1 cellular context compared by ENCODE assay signal in the genomic region with DNA sequence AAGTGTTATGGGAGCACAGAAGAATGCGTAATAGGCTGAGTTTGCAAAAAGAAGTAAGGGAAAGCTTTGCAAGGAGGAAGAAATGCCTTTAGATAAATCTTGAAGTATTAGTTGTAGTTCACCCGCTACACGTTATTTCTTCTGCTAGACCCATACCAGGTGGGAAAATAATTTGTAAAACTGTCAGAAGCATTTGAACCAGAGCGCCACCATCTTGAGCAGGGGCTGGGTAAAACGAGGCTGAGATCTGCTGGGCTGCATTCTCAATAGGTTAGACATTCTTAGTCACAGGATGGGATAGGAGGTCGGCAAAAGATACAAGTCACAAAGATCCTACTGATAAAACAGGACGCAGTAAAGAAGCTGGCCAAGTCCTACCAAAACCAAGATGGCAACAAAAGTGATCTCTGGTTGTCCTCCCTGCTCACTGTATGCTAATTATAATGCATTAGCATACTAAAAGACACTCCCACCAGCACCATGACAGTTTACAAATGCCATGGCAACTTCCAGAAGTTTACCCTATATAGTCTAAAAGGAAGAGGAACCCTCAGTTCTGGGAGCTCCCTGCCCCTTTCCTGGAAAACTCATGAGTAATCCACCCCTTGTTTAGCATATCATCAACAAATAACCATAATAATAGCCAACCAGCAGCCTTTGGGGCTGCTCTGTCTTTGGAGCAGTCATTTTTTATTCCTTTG.
TF ChIP-seq lines count a peak whose summit lies in the region.

No MANE protein-coding gene starts in this region.

TF ChIP-seq in K562, 482 proteins besides CTCF, POLR2A, EP300 and RAD21 (continued from another document and continues in another):
- TF ChIP-seq, protein P1, sequence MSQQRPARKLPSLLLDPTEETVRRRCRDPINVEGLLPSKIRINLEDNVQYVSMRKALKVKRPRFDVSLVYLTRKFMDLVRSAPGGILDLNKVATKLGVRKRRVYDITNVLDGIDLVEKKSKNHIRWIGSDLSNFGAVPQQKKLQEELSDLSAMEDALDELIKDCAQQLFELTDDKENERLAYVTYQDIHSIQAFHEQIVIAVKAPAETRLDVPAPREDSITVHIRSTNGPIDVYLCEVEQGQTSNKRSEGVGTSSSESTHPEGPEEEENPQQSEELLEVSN (IDR thresholded peaks at IDR 0.05; ENCODE audit: borderline replicate concordance in 1 of 2, extremely low read depth in 1 of 2, insufficient read depth in 1 of 2, insufficient read length in 1 of 2, low read depth in 1 of 2, low read length in 1 of 2, poor library complexity in 1 of 2, severe bottlenecking in 1 of 2): no peak
- TF ChIP-seq, protein P2, sequence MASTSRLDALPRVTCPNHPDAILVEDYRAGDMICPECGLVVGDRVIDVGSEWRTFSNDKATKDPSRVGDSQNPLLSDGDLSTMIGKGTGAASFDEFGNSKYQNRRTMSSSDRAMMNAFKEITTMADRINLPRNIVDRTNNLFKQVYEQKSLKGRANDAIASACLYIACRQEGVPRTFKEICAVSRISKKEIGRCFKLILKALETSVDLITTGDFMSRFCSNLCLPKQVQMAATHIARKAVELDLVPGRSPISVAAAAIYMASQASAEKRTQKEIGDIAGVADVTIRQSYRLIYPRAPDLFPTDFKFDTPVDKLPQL (IDR thresholded peaks at IDR 0.05; ENCODE audit: extremely low read depth, insufficient read length): no peak
- TF ChIP-seq PRMT5 (CRISPR knock-in tag; IDR thresholded peaks at IDR 0.05) (no peak), ATF1 (CRISPR knock-in tag; IDR thresholded peaks at IDR 0.05) (no peak), ATF1 (tag; IDR thresholded peaks at IDR 0.05) (peak; percentile 28; the same call in 1 of the 2 replicates), CHD2 (IDR thresholded peaks at IDR 0.05; ENCODE audit: low read depth, low read length) (no peak), THRAP3 (IDR thresholded peaks at IDR 0.05; ENCODE audit: borderline replicate concordance) (no peak), FOXK1 (CRISPR knock-in tag; IDR thresholded peaks at IDR 0.05; ENCODE audit: borderline replicate concordance) (no peak), ZNF699 (CRISPR knock-in tag; IDR thresholded peaks at IDR 0.05; ENCODE audit: insufficient replicate concordance) (no peak), BHLHE40 (IDR thresholded peaks at IDR 0.05; ENCODE audit: low read length) (no peak), FIP1L1 (IDR thresholded peaks at IDR 0.05; ENCODE audit: low read depth, low read length, poor library complexity, severe bottlenecking) (no peak), RBM17 (IDR thresholded peaks at IDR 0.05; ENCODE audit: borderline replicate concordance, low read depth, low read length) (no peak), ZNF316 (IDR thresholded peaks at IDR 0.05) (peak; percentile 56; the same call in 1 of the 2 replicates), KAT2B (IDR thresholded peaks at IDR 0.05; ENCODE audit: low read depth, low read length) (no peak), ZNF253 (CRISPR knock-in tag; conservative IDR thresholded peaks at IDR 0.05) (peak; percentile 77), ZKSCAN3 (CRISPR knock-in tag; IDR thresholded peaks at IDR 0.05) (0 out of 2 replicates have a peak, but pooled peaks have one; percentile 24), DDX20 (tag; IDR thresholded peaks at IDR 0.05; ENCODE audit: low read depth) (peak; percentile 97), HNRNPLL (IDR thresholded peaks at IDR 0.05; ENCODE audit: low read depth, low read length, poor library complexity, severe bottlenecking) (no peak), ZNF274 (IDR thresholded peaks at IDR 0.05; ENCODE audit: borderline replicate concordance, low read depth, low read length) (no peak), HDAC1 (IDR thresholded peaks at IDR 0.05) (no peak), IFI16 (CRISPR knock-in tag; IDR thresholded peaks at IDR 0.05) (no peak), MCM2 (IDR thresholded peaks at IDR 0.05; ENCODE audit: low read depth) (no peak), HDAC2 (IDR thresholded peaks at IDR 0.05) (no peak), TCFL5 (CRISPR knock-in tag; conservative IDR thresholded peaks at IDR 0.05) (peak; percentile 38; the same call in 1 of the 2 replicates), ZNF408 (CRISPR knock-in tag; IDR thresholded peaks at IDR 0.05; ENCODE audit: low read depth) (no peak), ZNF184 (CRISPR knock-in tag; IDR thresholded peaks at IDR 0.05) (no peak), ELF2 (CRISPR knock-in tag; IDR thresholded peaks at IDR 0.05) (no peak), TBL1XR1 (IDR thresholded peaks at IDR 0.05; ENCODE audit: low read length in 2 of 2) (no peak), GTF2A2 (tag; IDR thresholded peaks at IDR 0.05) (peak; percentile 88), NONO (IDR thresholded peaks at IDR 0.05; ENCODE audit: low read depth in 2 of 2, low read length in 1 of 2) (no peak), BRCA1 (IDR thresholded peaks at IDR 0.05) (no peak), BRCA1 (CRISPR knock-in tag; IDR thresholded peaks at IDR 0.05) (no peak), MTA2 (IDR thresholded peaks at IDR 0.05; ENCODE audit: low read depth) (no peak), SPI1 (IDR thresholded peaks at IDR 0.05; ENCODE audit: borderline replicate concordance, low read depth, low read length) (no peak), XRCC5 (IDR thresholded peaks at IDR 0.05; ENCODE audit: low read depth, low read length) (no peak), HMG20A (CRISPR knock-in tag; conservative IDR thresholded peaks at IDR 0.05) (no peak; the same call in 1 of the 2 replicates), CBX1 (IDR thresholded peaks at IDR 0.05; ENCODE audit: low read depth) (no peak), PHB2 (IDR thresholded peaks at IDR 0.05; ENCODE audit: low read depth) (no peak), ZNF134 (CRISPR knock-in tag; conservative IDR thresholded peaks at IDR 0.05) (peak; percentile 82)
- TF ChIP-seq, protein P3, sequence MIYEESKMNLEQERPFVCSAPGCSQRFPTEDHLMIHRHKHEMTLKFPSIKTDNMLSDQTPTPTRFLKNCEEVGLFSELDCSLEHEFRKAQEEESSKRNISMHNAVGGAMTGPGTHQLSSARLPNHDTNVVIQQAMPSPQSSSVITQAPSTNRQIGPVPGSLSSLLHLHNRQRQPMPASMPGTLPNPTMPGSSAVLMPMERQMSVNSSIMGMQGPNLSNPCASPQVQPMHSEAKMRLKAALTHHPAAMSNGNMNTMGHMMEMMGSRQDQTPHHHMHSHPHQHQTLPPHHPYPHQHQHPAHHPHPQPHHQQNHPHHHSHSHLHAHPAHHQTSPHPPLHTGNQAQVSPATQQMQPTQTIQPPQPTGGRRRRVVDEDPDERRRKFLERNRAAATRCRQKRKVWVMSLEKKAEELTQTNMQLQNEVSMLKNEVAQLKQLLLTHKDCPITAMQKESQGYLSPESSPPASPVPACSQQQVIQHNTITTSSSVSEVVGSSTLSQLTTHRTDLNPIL (CRISPR knock-in tag; IDR thresholded peaks at IDR 0.05): 0 out of 2 replicates have a peak, but pooled peaks have one; percentile 43
- TF ChIP-seq, protein P4, sequence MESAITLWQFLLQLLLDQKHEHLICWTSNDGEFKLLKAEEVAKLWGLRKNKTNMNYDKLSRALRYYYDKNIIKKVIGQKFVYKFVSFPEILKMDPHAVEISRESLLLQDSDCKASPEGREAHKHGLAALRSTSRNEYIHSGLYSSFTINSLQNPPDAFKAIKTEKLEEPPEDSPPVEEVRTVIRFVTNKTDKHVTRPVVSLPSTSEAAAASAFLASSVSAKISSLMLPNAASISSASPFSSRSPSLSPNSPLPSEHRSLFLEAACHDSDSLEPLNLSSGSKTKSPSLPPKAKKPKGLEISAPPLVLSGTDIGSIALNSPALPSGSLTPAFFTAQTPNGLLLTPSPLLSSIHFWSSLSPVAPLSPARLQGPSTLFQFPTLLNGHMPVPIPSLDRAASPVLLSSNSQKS (CRISPR knock-in tag; IDR thresholded peaks at IDR 0.05): peak; percentile 74; the same call in 1 of the 2 replicates
- TF ChIP-seq, protein P5, sequence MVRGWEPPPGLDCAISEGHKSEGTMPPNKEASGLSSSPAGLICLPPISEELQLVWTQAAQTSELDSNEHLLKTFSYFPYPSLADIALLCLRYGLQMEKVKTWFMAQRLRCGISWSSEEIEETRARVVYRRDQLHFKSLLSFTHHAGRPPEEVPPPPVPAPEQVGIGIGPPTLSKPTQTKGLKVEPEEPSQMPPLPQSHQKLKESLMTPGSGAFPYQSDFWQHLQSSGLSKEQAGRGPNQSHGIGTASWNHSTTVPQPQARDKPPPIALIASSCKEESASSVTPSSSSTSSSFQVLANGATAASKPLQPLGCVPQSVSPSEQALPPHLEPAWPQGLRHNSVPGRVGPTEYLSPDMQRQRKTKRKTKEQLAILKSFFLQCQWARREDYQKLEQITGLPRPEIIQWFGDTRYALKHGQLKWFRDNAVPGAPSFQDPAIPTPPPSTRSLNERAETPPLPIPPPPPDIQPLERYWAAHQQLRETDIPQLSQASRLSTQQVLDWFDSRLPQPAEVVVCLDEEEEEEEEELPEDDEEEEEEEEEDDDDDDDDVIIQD (CRISPR knock-in tag; IDR thresholded peaks at IDR 0.05): no peak
- TF ChIP-seq, protein P6, sequence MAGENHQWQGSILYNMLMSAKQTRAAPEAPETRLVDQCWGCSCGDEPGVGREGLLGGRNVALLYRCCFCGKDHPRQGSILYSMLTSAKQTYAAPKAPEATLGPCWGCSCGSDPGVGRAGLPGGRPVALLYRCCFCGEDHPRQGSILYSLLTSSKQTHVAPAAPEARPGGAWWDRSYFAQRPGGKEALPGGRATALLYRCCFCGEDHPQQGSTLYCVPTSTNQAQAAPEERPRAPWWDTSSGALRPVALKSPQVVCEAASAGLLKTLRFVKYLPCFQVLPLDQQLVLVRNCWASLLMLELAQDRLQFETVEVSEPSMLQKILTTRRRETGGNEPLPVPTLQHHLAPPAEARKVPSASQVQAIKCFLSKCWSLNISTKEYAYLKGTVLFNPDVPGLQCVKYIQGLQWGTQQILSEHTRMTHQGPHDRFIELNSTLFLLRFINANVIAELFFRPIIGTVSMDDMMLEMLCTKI (IDR thresholded peaks at IDR 0.05; ENCODE audit: partially characterized antibody): no peak
- TF ChIP-seq, protein P7, sequence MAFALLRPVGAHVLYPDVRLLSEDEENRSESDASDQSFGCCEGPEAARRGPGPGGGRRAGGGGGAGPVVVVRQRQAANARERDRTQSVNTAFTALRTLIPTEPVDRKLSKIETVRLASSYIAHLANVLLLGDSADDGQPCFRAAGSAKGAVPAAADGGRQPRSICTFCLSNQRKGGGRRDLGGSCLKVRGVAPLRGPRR (CRISPR knock-in tag; IDR thresholded peaks at IDR 0.05): no peak
- TF ChIP-seq, protein P8, sequence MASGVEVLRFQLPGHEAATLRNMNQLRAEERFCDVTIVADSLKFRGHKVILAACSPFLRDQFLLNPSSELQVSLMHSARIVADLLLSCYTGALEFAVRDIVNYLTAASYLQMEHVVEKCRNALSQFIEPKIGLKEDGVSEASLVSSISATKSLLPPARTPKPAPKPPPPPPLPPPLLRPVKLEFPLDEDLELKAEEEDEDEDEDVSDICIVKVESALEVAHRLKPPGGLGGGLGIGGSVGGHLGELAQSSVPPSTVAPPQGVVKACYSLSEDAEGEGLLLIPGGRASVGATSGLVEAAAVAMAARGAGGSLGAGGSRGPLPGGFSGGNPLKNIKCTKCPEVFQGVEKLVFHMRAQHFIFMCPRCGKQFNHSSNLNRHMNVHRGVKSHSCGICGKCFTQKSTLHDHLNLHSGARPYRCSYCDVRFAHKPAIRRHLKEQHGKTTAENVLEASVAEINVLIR (CRISPR knock-in tag; IDR thresholded peaks at IDR 0.05): peak; percentile 85
- TF ChIP-seq, protein P9, sequence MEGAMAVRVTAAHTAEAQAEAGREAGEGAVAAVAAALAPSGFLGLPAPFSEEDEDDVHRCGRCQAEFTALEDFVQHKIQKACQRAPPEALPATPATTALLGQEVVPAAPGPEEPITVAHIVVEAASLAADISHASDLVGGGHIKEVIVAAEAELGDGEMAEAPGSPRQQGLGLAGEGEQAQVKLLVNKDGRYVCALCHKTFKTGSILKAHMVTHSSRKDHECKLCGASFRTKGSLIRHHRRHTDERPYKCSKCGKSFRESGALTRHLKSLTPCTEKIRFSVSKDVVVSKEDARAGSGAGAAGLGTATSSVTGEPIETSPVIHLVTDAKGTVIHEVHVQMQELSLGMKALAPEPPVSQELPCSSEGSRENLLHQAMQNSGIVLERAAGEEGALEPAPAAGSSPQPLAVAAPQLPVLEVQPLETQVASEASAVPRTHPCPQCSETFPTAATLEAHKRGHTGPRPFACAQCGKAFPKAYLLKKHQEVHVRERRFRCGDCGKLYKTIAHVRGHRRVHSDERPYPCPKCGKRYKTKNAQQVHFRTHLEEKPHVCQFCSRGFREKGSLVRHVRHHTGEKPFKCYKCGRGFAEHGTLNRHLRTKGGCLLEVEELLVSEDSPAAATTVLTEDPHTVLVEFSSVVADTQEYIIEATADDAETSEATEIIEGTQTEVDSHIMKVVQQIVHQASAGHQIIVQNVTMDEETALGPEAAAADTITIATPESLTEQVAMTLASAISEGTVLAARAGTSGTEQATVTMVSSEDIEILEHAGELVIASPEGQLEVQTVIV (CRISPR knock-in tag; IDR thresholded peaks at IDR 0.05; ENCODE audit: borderline replicate concordance): no peak
- TF ChIP-seq, protein P10, sequence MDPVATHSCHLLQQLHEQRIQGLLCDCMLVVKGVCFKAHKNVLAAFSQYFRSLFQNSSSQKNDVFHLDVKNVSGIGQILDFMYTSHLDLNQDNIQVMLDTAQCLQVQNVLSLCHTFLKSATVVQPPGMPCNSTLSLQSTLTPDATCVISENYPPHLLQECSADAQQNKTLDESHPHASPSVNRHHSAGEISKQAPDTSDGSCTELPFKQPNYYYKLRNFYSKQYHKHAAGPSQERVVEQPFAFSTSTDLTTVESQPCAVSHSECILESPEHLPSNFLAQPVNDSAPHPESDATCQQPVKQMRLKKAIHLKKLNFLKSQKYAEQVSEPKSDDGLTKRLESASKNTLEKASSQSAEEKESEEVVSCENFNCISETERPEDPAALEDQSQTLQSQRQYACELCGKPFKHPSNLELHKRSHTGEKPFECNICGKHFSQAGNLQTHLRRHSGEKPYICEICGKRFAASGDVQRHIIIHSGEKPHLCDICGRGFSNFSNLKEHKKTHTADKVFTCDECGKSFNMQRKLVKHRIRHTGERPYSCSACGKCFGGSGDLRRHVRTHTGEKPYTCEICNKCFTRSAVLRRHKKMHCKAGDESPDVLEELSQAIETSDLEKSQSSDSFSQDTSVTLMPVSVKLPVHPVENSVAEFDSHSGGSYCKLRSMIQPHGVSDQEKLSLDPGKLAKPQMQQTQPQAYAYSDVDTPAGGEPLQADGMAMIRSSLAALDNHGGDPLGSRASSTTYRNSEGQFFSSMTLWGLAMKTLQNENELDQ (CRISPR knock-in tag; IDR thresholded peaks at IDR 0.05; ENCODE audit: borderline replicate concordance): no peak
- TF ChIP-seq, protein P11, sequence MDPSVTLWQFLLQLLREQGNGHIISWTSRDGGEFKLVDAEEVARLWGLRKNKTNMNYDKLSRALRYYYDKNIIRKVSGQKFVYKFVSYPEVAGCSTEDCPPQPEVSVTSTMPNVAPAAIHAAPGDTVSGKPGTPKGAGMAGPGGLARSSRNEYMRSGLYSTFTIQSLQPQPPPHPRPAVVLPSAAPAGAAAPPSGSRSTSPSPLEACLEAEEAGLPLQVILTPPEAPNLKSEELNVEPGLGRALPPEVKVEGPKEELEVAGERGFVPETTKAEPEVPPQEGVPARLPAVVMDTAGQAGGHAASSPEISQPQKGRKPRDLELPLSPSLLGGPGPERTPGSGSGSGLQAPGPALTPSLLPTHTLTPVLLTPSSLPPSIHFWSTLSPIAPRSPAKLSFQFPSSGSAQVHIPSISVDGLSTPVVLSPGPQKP (CRISPR knock-in tag; IDR thresholded peaks at IDR 0.05): no peak
